Comparison of ENCODE assay signal across 8 cellular contexts in genomic region chr5:73497537-73498056, GRCh38. TPM values are rescaled to one million over a fixed set of nuclear protein-coding genes. Genes with fewer than 3 reads are reported as not detected.
DNase-seq lines count a peak whose midpoint lies in the region; ATAC-seq and TF ChIP-seq lines count a peak whose summit lies in the region.

No MANE protein-coding gene starts in this region.

- intact Hi-C loops in Caco-2 (cut with micrococcal nuclease; ENCODE audit: unreplicated experiment), result loop anchor here (1.0 kb wide), 1 partner anchor 43 kb away; no protein-coding TSS in a partner anchor
- intact Hi-C loops in natural killer cell (cut with micrococcal nuclease), result loop anchor here (2.0 kb wide), 1 partner anchor 67 kb away; the partner anchor contains the start of genes ANKRA2 and UTP15

- H3K4me3 ChIP-seq in Caco-2 (ENCODE audit: low read depth, low read length), result peak overlapping the region; percentile 71
- peak overlapping the region; percentile 95 for H3K4me3 ChIP-seq in coronary artery

- H3K27ac Mint-ChIP-seq in Caco-2 (ENCODE audit: unreplicated experiment), result peak overlapping the region; percentile 98
- H3K27ac Mint-ChIP-seq in natural killer cell, result peak overlapping the region; percentile 94 to 98

- H3K4me3 Mint-ChIP-seq in Caco-2 (ENCODE audit: unreplicated experiment) (peak overlapping the region; percentile 92), natural killer cell (peak overlapping the region; percentile 95)

- ATAC-seq in natural killer cell, result no peak
- ATAC-seq in HG03045 (IDR thresholded peaks at IDR 0.05; ENCODE audit: unreplicated experiment), result no peak

- H3K27me3 Mint-ChIP-seq in Caco-2 (ENCODE audit: insufficient read depth, unreplicated experiment), result no peaks in the 10 kb centered on the region
- H3K27me3 Mint-ChIP-seq in natural killer cell (ENCODE audit: low read depth in 2 of 2), result peaks cover 19 to 30% of the 10 kb centered on the region in 2 donors

- no peaks in the 10 kb centered on the region for H3K27me3 ChIP-seq in Caco-2 (replicated peaks; ENCODE audit: control insufficient read depth, insufficient read depth, low read length)

- no peak for TF ChIP-seq CTCF in Caco-2 (IDR thresholded peaks at IDR 0.05; ENCODE audit: insufficient read depth in 1 of 2, low read depth in 1 of 2, low read length in 1 of 2, severe bottlenecking in 1 of 2, unreplicated experiment in 1 of 2)
- no peak for TF ChIP-seq CTCF in coronary artery (IDR thresholded peaks at IDR 0.05)
- no peak for TF ChIP-seq CTCF in natural killer cell (IDR thresholded peaks at IDR 0.05)

- BruUV-seq in Caco-2 (replicated peaks; lab: Mats Ljungman, UMichigan), result TSS peak; percentile 85

- H3K36me3 ChIP-seq in Caco-2 (ENCODE audit: control insufficient read depth, insufficient read depth, low read length), result peaks cover 2% of the 10 kb centered on the region; the same call in 1 of the 2 replicates

- POLR2A ChIA-PET in Caco-2 (lab: Charles Lee), result interaction anchor here (1.6 kb wide), 1 partner anchor 10 kb away, joined by 4 read pairs; no protein-coding TSS in a partner anchor

- CTCF ChIA-PET in Caco-2 (lab: Charles Lee), result no interaction called here

- H3K4me1 ChIP-seq in Caco-2, result peaks cover 31% of the 10 kb centered on the region

- DNase-seq in Caco-2, result no peak
- peak; percentile 0 for DNase-seq in NCI-H1105 (lab: John Stamatoyannopoulos, UW)
- no peak for DNase-seq in coronary artery (ENCODE audit: low spot score)
- DNase-seq in natural killer cell, result no peak
- DNase-seq in NCI-H1694 (lab: John Stamatoyannopoulos, UW), result no peak
- no peak for DNase-seq in D341Med (ENCODE audit: low spot score)
- no peak for DNase-seq in C1 segment of cervical spinal cord (lab: John Stamatoyannopoulos, UW)

- H3K36me3 Mint-ChIP-seq in Caco-2 (ENCODE audit: insufficient read depth, unreplicated experiment), result peaks cover 49% of the 10 kb centered on the region
- no peaks in the 10 kb centered on the region for H3K36me3 Mint-ChIP-seq in natural killer cell

- no peaks in the 10 kb centered on the region for H3K9me3 ChIP-seq in Caco-2

- H3K27ac ChIP-seq in coronary artery, result peak overlapping the region; percentile 90 to 97

- peaks cover 15% of the 10 kb centered on the region for H3K4me1 Mint-ChIP-seq in Caco-2 (ENCODE audit: low read depth, unreplicated experiment)
- peaks cover 27 to 31% of the 10 kb centered on the region in 2 donors for H3K4me1 Mint-ChIP-seq in natural killer cell

- H3K9me3 Mint-ChIP-seq in Caco-2 (ENCODE audit: unreplicated experiment), result no peaks in the 10 kb centered on the region
- H3K9me3 Mint-ChIP-seq in natural killer cell, result no peaks in the 10 kb centered on the region

RNA-seq across cellular contexts. Expression of gene BTF3, which starts 0.6 kb away (rescaled TPM):
- total RNA-seq in Caco-2 (2022) (653 and 704 TPM in 2 replicates), natural killer cell (100 to 1,000 TPM; 364 to 423 (median 391) TPM)

RNA-seq across cellular contexts. Expression of gene FOXD1, which starts 49.0 kb away (rescaled TPM):
- 2.8 and 3.1 TPM in 2 replicates for total RNA-seq in Caco-2 (2022)
- total RNA-seq in natural killer cell, result under 1 TPM; 0.31 to 0.63 (median 0.41) TPM
